ENCODE assay signal across 8 cellular contexts in genomic region chr9:87662808-87663528, GRCh38.
A peak's percentile ranks its signal among the peaks of the same experiment; 100 is the strongest.
DNase-seq lines count a peak whose midpoint lies in the region; ATAC-seq, FAIRE-seq and TF ChIP-seq lines count a peak whose summit lies in the region.

No MANE protein-coding gene starts in this region.

- H3K27me3 Mint-ChIP-seq in neural crest cell (ENCODE audit: low read depth), result no peaks in the 10 kb centered on the region

- POLR2A ChIA-PET in A549 (lab: Yijun Ruan, JAX), result no interaction called here

- no peaks in the 10 kb centered on the region for H3K79me2 ChIP-seq in fibroblast of lung (ENCODE audit: control insufficient read depth, insufficient read depth, low read length)

- H3K4me1 ChIP-seq in A549 (peaks cover 23% of the 10 kb centered on the region), fibroblast of lung (ENCODE audit: control insufficient read depth, extremely low read depth, insufficient read depth, low read length) (no peaks in the 10 kb centered on the region), tibial nerve (peaks cover 0 to 4% (median 0%) of the 10 kb centered on the region in 4 donors)

- TF ChIP-seq CTCF in A549 (IDR thresholded peaks at IDR 0.05) (peak; percentile 82), GM13976 (IDR thresholded peaks at IDR 0.05; ENCODE audit: borderline replicate concordance, control extremely low read depth, extremely low read depth, insufficient read depth, missing control alignments) (peak; percentile 72), fibroblast of lung (conservative IDR thresholded peaks at IDR 0.05 in 1 of 2, IDR thresholded peaks at IDR 0.05 in 1 of 2; ENCODE audit: low read depth in 1 of 2, low read length in 2 of 2) (peak; percentile 88 to 91), neural crest cell (conservative IDR thresholded peaks at IDR 0.05) (peak; percentile 71), tibial nerve (IDR thresholded peaks at IDR 0.05) (peak; percentile 39 to 81 (median 49))

- H4K20me1 ChIP-seq in fibroblast of lung (ENCODE audit: control insufficient read depth, extremely low read depth, insufficient read depth, low read length), result no peaks in the 10 kb centered on the region

- peaks cover 6% of the 10 kb centered on the region for H3K4me1 Mint-ChIP-seq in neural crest cell

- H3K9ac ChIP-seq in fibroblast of lung (ENCODE audit: insufficient read depth, low read length), result no peak overlapping the region

- peak overlapping the region; percentile 48 for H3K27ac Mint-ChIP-seq in neural crest cell (ENCODE audit: unreplicated experiment)

- 40% methylated on average over 11 of the region's 11 CpGs for WGBS in A549 (ENCODE audit: missing lambda C conversion rate)
- 57 to 63% methylated on average over 11 of the region's 11 CpGs for WGBS in tibial nerve, 2 donors

- in situ Hi-C loops in GM13976 (cut with MboI; ENCODE audit: low sequenced_read_pairs, unreplicated experiment), result loop anchor here (25.0 kb wide), 1 partner anchor 326 kb away; no protein-coding TSS in a partner anchor

- H3K27ac ChIP-seq in A549 (peak overlapping the region; percentile 34 to 65; a peak in 5 of 6 replicates), fibroblast of lung (ENCODE audit: insufficient read depth, low read length) (no peak overlapping the region), tibial nerve (no peak overlapping the region)

- H3K4me3 Mint-ChIP-seq in neural crest cell, result no peak overlapping the region

- peak; percentile 87 to 97 for ATAC-seq in A549
- ATAC-seq in HG02885 (IDR thresholded peaks at IDR 0.05; ENCODE audit: poor library complexity, unreplicated experiment), result no peak

- H3K9me3 ChIP-seq in A549, result peaks cover 19% of the 10 kb centered on the region
- H3K9me3 ChIP-seq in fibroblast of lung (ENCODE audit: control insufficient read depth, insufficient read depth, low read depth, low read length), result no peaks in the 10 kb centered on the region
- H3K9me3 ChIP-seq in tibial nerve, result peaks cover 0 to 7% (median 0%) of the 10 kb centered on the region in 4 donors

- H3K4me2 ChIP-seq in A549 (peak overlapping the region; percentile 46; the same call in 2 of the 3 replicates), fibroblast of lung (ENCODE audit: extremely low read depth, insufficient read depth, low read length) (no peak overlapping the region)

- peak; percentile 91 to 96 for TF ChIP-seq RAD21 in A549 (conservative IDR thresholded peaks at IDR 0.05 in 1 of 2, IDR thresholded peaks at IDR 0.05 in 1 of 2)

- H2AFZ ChIP-seq in fibroblast of lung (ENCODE audit: low read length), result no peak overlapping the region

- H3K36me3 ChIP-seq in fibroblast of lung (ENCODE audit: control insufficient read depth, insufficient read depth, low read length), result no peaks in the 10 kb centered on the region
- peaks cover 0 to 49% (median 0%) of the 10 kb centered on the region in 3 donors for H3K36me3 ChIP-seq in tibial nerve

- CTCF ChIA-PET in A549 (lab: Yijun Ruan, JAX), result interaction anchor here (0.6 to 4.2 kb wide), 50 partner anchors 8 to 1249 kb away, joined by 3 to 86 read pairs (median 4); partner anchors contain the start of genes DAPK1 and GAS1

- H3K36me3 Mint-ChIP-seq in neural crest cell (ENCODE audit: low read depth), result peaks cover 49% of the 10 kb centered on the region

- no peaks in the 10 kb centered on the region for H3K27me3 ChIP-seq in fibroblast of lung (ENCODE audit: control insufficient read depth, insufficient read depth, low read length)
- no peaks in the 10 kb centered on the region for H3K27me3 ChIP-seq in tibial nerve

- TF ChIP-seq POLR2A in A549 (IDR thresholded peaks at IDR 0.05; ENCODE audit: low read length) (no peak), tibial nerve (IDR thresholded peaks at IDR 0.05) (no peak)

- no peak overlapping the region for H3K4me3 ChIP-seq in A549
- no peak overlapping the region for H3K4me3 ChIP-seq in fibroblast of lung (replicated peaks in 1 of 4; ENCODE audit: control extremely low read depth in 1 of 4, insufficient read depth in 1 of 4, low read depth in 3 of 4, low read length in 4 of 4)
- no peak overlapping the region for H3K4me3 ChIP-seq in tibial nerve

- TF ChIP-seq EP300 in A549 (IDR thresholded peaks at IDR 0.05) (no peak), tibial nerve (IDR thresholded peaks at IDR 0.05) (no peak)

- DNase-seq in A549 (ENCODE audit: low read depth in 1 of 2, low spot score in 1 of 2), result peak; percentile 83 to 93
- DNase-seq in GM13976 (ENCODE audit: low spot score), result peak; percentile 80
- DNase-seq in NCI-H1694 treated with DMSO at 0.1 percent for 48 hours (lab: John Stamatoyannopoulos, UW), result peak; percentile 3
- DNase-seq in activated CD8-positive, alpha-beta memory T cell treated with anti-CD3 and anti-CD28 coated beads for 48 hours (ENCODE audit: low read depth in 2 of 3, low spot score in 2 of 3), result peak in 2 of 3 experiments; percentile 50 to 66
- peak; percentile 60 to 85 for DNase-seq in fibroblast of lung (ENCODE audit: low read depth in 2 of 2)
- DNase-seq in neural crest cell (ENCODE audit: low read depth, low spot score), result peak; percentile 86
- DNase-seq in tibial nerve (ENCODE audit: low spot score in 2 of 2), result peak; percentile 68 to 81

- no peaks in the 10 kb centered on the region for H3K9me3 Mint-ChIP-seq in neural crest cell

- peak; percentile 72 for FAIRE-seq in A549 (lab: Jason Lieb, UNC)

TF ChIP-seq in A549, 52 proteins besides CTCF, POLR2A, EP300 and RAD21:
- TF ChIP-seq SMC3 (IDR thresholded peaks at IDR 0.05) (peak; percentile 89), MAX (IDR thresholded peaks at IDR 0.05) (0 out of 2 replicates have a peak, but pooled peaks have one; percentile 16), ZSCAN20 (CRISPR knock-in tag; IDR thresholded peaks at IDR 0.05) (no peak), ELK1 (IDR thresholded peaks at IDR 0.05; ENCODE audit: low read depth, low read length) (no peak)

Comparison
In these comparisons a context has a peak if more than half of its experiments do, and no peak if none do; other contexts are left out.
1. DNase-seq: peak in every context shown above with its lines; median percentile 88 in A549; 86 in neural crest cell; 80 in GM13976; 74 in tibial nerve; 72 in fibroblast of lung; 58 in activated CD8-positive, alpha-beta memory T cell treated with anti-CD3 and anti-CD28 coated beads for 48 hours; 3 in NCI-H1694 treated with DMSO at 0.1 percent for 48 hours.
2. H3K27ac ChIP-seq: peak in A549 (2 of 2); none in fibroblast of lung (single experiment) and tibial nerve (0 of 4).
3. Peak in every context shown above with its lines, with median percentiles within 50 percentile points of each other: CTCF ChIP-seq.